ENCODE assay signal across 14 cellular contexts in the genomic region with DNA sequence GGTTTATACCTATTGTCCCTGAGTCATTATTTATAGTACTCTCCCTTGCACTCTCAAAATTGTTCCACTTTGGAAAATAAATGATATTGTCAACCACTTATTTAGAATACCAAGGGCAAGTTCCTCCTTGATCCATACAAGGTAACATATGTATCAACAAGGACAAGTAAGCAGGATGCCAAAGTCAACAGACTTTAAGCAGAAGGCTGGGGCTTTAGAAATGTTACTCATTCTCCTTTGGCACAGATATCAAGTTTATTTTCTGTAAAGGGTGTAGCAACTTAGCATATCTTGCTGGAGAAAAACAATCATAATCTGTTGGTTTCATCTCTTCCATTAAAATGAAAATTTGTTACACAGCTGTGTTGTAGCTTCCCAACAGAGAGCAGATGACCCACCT.
"Had no signal": no experiment of that assay in that cellular context is flagged by ENCODE, and none has a peak within 500 bp of the region (broad histone marks: within the 10 kb centered on the region; RNA-seq: fewer than 3 reads in every experiment).

No MANE protein-coding gene starts in this region.

- H3K4me3 ChIP-seq: ascending aorta, hepatocyte, testis, upper lobe of right lung had no signal

- ATAC-seq: activated T-cell treated with anti-CD3 and anti-CD28 coated beads, Interleukin-2, amount 50 U/mL, for 72 hours; stimulated activated naive CD8-positive, alpha-beta T cell treated with anti-CD3 and anti-CD28 coated beads, Interleukin-15, amount 100 ng/mL, for 72 hours; upper lobe of right lung had no signal

- H3K27ac Mint-ChIP-seq: activated CD4-positive, alpha-beta memory T cell treated with anti-CD3 and anti-CD28 coated beads for 36 hours; activated naive CD8-positive, alpha-beta T cell treated with anti-CD3 and anti-CD28 coated beads, Interleukin-2, amount 10 ng/mL, durations not matched to agents 7 days and 5 days; activated T-cell treated with anti-CD3 and anti-CD28 coated beads, Interleukin-2, amount 50 U/mL, for 72 hours; endodermal cell; nephron progenitor cell had no signal

- H3K36me3 Mint-ChIP-seq: activated CD4-positive, alpha-beta memory T cell treated with anti-CD3 and anti-CD28 coated beads for 36 hours had no signal

- H3K4me1 Mint-ChIP-seq: activated naive CD8-positive, alpha-beta T cell treated with anti-CD3 and anti-CD28 coated beads, Interleukin-2, amount 10 ng/mL, durations not matched to agents 7 days and 5 days; endodermal cell; stimulated activated naive CD8-positive, alpha-beta T cell treated with anti-CD3 and anti-CD28 coated beads, Interleukin-15, amount 100 ng/mL, for 72 hours had no signal

- H3K4me3 Mint-ChIP-seq: activated CD4-positive, alpha-beta memory T cell treated with anti-CD3 and anti-CD28 coated beads for 36 hours; activated naive CD8-positive, alpha-beta T cell treated with anti-CD3 and anti-CD28 coated beads, Interleukin-2, amount 10 ng/mL, durations not matched to agents 7 days and 5 days; activated T-cell treated with anti-CD3 and anti-CD28 coated beads, Interleukin-2, amount 50 U/mL, for 72 hours; endodermal cell; nephron progenitor cell; stimulated activated naive CD8-positive, alpha-beta T cell treated with anti-CD3 and anti-CD28 coated beads, Interleukin-15, amount 100 ng/mL, for 72 hours had no signal

- DNase-seq: activated CD4-positive, alpha-beta memory T cell treated with anti-CD3 and anti-CD28 coated beads for 36 hours; activated CD4-positive, alpha-beta T cell treated with anti-CD3 and anti-CD28 coated beads for 1 hour; activated naive CD8-positive, alpha-beta T cell treated with anti-CD3 and anti-CD28 coated beads, Interleukin-2, amount 10 ng/mL, durations not matched to agents 7 days and 5 days; activated T-cell treated with anti-CD3 and anti-CD28 coated beads, Interleukin-2, amount 50 U/mL, for 72 hours; endodermal cell; nephron progenitor cell; stimulated activated CD4-positive, alpha-beta T cell treated with anti-CD3 and anti-CD28 coated beads, Interleukin-15, amount 100 ng/mL, for 24 hours; stimulated activated CD4-positive, alpha-beta T cell treated with anti-CD3 and anti-CD28 coated beads, Interleukin-4, amount 100 ng/mL, for 4 hours; stimulated activated naive CD8-positive, alpha-beta T cell treated with anti-CD3 and anti-CD28 coated beads, Interleukin-15, amount 100 ng/mL, for 72 hours; SW 1271; testis; upper lobe of right lung had no signal

- H3K27me3 Mint-ChIP-seq: activated naive CD8-positive, alpha-beta T cell treated with anti-CD3 and anti-CD28 coated beads, Interleukin-2, amount 10 ng/mL, durations not matched to agents 7 days and 5 days; stimulated activated naive CD8-positive, alpha-beta T cell treated with anti-CD3 and anti-CD28 coated beads, Interleukin-15, amount 100 ng/mL, for 72 hours had no signal

- H3K9me3 Mint-ChIP-seq: activated CD4-positive, alpha-beta memory T cell treated with anti-CD3 and anti-CD28 coated beads for 36 hours; activated naive CD8-positive, alpha-beta T cell treated with anti-CD3 and anti-CD28 coated beads, Interleukin-2, amount 10 ng/mL, durations not matched to agents 7 days and 5 days; activated T-cell treated with anti-CD3 and anti-CD28 coated beads, Interleukin-2, amount 50 U/mL, for 72 hours; endodermal cell; nephron progenitor cell; stimulated activated naive CD8-positive, alpha-beta T cell treated with anti-CD3 and anti-CD28 coated beads, Interleukin-15, amount 100 ng/mL, for 72 hours had no signal
